ENCODE assay signal across 8 cellular contexts in genomic region chr19:42076375-42076944, GRCh38. TPM values are rescaled to one million over a fixed set of nuclear protein-coding genes. Genes with fewer than 3 reads are reported as not detected.
DNase-seq lines count a peak whose midpoint lies in the region; ATAC-seq and TF ChIP-seq lines count a peak whose summit lies in the region.

No MANE protein-coding gene starts in this region.

- peak overlapping the region; percentile 28 for H3K4me3 ChIP-seq in hepatocyte

- no peaks in the 10 kb centered on the region for H3K36me3 ChIP-seq in hepatocyte (replicated peaks; ENCODE audit: insufficient read depth, low read depth)

- H3K9me3 Mint-ChIP-seq in activated T-helper 17 cell treated with anti-CD3 and anti-CD28 coated beads, Interleukin-2, amount 50 U/mL, for 72 hours = peaks cover 5% of the 10 kb centered on the region

- peak overlapping the region; percentile 93 for H3K4me2 ChIP-seq in hepatocyte

- no peaks in the 10 kb centered on the region for H3K27me3 Mint-ChIP-seq in activated T-helper 17 cell treated with anti-CD3 and anti-CD28 coated beads, Interleukin-2, amount 50 U/mL, for 72 hours

- H3K4me1 ChIP-seq in hepatocyte (ENCODE audit: insufficient read depth) = peaks cover 15% of the 10 kb centered on the region

- H3K4me3 Mint-ChIP-seq in activated T-helper 17 cell treated with anti-CD3 and anti-CD28 coated beads, Interleukin-2, amount 50 U/mL, for 72 hours = peak overlapping the region; percentile 97

- H3K27ac Mint-ChIP-seq in activated T-helper 17 cell treated with anti-CD3 and anti-CD28 coated beads, Interleukin-2, amount 50 U/mL, for 72 hours = peak overlapping the region; percentile 99

- DNase-seq in NCI-H748 (lab: John Stamatoyannopoulos, UW; ENCODE audit: unreplicated experiment) (peak; percentile 53), NCI-H748 treated with DMSO at 0.1 percent for 48 hours (lab: John Stamatoyannopoulos, UW) (no peak), hepatocyte (ENCODE audit: low spot score) (no peak), RPMI8226 (no peak), Ammon's horn (ENCODE audit: low spot score) (no peak), COR-L47 (lab: John Stamatoyannopoulos, UW) (no peak)
- peak; percentile 18 to 26 for DNase-seq in stimulated activated CD4-positive, alpha-beta T cell treated with anti-CD3 and anti-CD28 coated beads, Interleukin-12 subunit alpha, Interleukin-12 subunit beta, amount 100 ng/mL, for 24 hours (ENCODE audit: low read depth in 2 of 2)

- no peaks in the 10 kb centered on the region for H3K27me3 ChIP-seq in hepatocyte

- peaks cover 27% of the 10 kb centered on the region for H3K4me1 Mint-ChIP-seq in activated T-helper 17 cell treated with anti-CD3 and anti-CD28 coated beads, Interleukin-2, amount 50 U/mL, for 72 hours

- H3K9me2 ChIP-seq in hepatocyte (replicated peaks; ENCODE audit: insufficient read depth) = no peaks in the 10 kb centered on the region

- no peak overlapping the region for H2AFZ ChIP-seq in hepatocyte

- H3K9me3 ChIP-seq in hepatocyte (ENCODE audit: low read depth) = no peaks in the 10 kb centered on the region

- H4K20me1 ChIP-seq in hepatocyte (ENCODE audit: insufficient read depth, poor library complexity, severe bottlenecking) = peaks cover 30% of the 10 kb centered on the region

- peaks cover 31% of the 10 kb centered on the region for H3K79me2 ChIP-seq in hepatocyte

- H3K27ac ChIP-seq in hepatocyte = peak overlapping the region; percentile 66

- ATAC-seq in activated T-helper 17 cell treated with anti-CD3 and anti-CD28 coated beads, Interleukin-2, amount 50 U/mL, for 72 hours (replicated peaks) = no peak

- WGBS in hepatocyte (ENCODE audit: low lambda C conversion rate, missing lambda C conversion rate) = under 1% methylated on average over 21 of the region's 33 CpGs

- no peak for TF ChIP-seq CTCF in hepatocyte (IDR thresholded peaks at IDR 0.05; ENCODE audit: poor library complexity)

- H3K36me3 Mint-ChIP-seq in activated T-helper 17 cell treated with anti-CD3 and anti-CD28 coated beads, Interleukin-2, amount 50 U/mL, for 72 hours (ENCODE audit: low read depth) = peaks cover 50% of the 10 kb centered on the region

RNA-seq across cellular contexts. Expression of gene ZNF574, which starts 0.5 kb away (rescaled TPM):
- total RNA-seq in activated T-helper 17 cell treated with anti-CD3 and anti-CD28 coated beads, Interleukin-2, amount 50 U/mL, for 72 hours = 10 to 100 TPM; 12.1 to 12.5 TPM
- total RNA-seq in hepatocyte = 10.7 and 11.8 TPM in 2 replicates
- polyA plus RNA-seq in hepatocyte = 13.3 and 13.6 TPM in 2 replicates

RNA-seq across cellular contexts. Expression of gene GRIK5, which starts 6.5 kb away (rescaled TPM):
- total RNA-seq in activated T-helper 17 cell treated with anti-CD3 and anti-CD28 coated beads, Interleukin-2, amount 50 U/mL, for 72 hours = 1 to 10 TPM in 1 of 2 donors, under 1 TPM in 1; 0.37 to 1.7 TPM
- total RNA-seq in hepatocyte = 0.60 and 0.92 TPM in 2 replicates
- polyA plus RNA-seq in hepatocyte = 0.34 and 0.50 TPM in 2 replicates

RNA-seq across cellular contexts. Expression of gene POU2F2, which starts 55.8 kb away (rescaled TPM):
- 10 to 100 TPM; 33.1 to 95.9 TPM for total RNA-seq in activated T-helper 17 cell treated with anti-CD3 and anti-CD28 coated beads, Interleukin-2, amount 50 U/mL, for 72 hours
- 0.16 TPM in 1 of 2 replicates, not detected in the other for total RNA-seq in hepatocyte
- 0.15 and 0.52 TPM in 2 replicates for polyA plus RNA-seq in hepatocyte

Comparison
In these comparisons a context has a peak if more than half of its experiments do, and no peak if none do; other contexts are left out.
1. DNase-seq: peak in NCI-H748 (single experiment) and stimulated activated CD4-positive, alpha-beta T cell treated with anti-CD3 and anti-CD28 coated beads, Interleukin-12 subunit alpha, Interleukin-12 subunit beta, amount 100 ng/mL, for 24 hours (2 of 2); none in NCI-H748 treated with DMSO at 0.1 percent for 48 hours (single experiment), hepatocyte (single experiment), RPMI8226 (single experiment), Ammon's horn (single experiment) and COR-L47 (single experiment).
2. RNA of gene POU2F2, which starts 55.8 kb away (total RNA-seq): 33.1 to 95.9 TPM in activated T-helper 17 cell treated with anti-CD3 and anti-CD28 coated beads, Interleukin-2, amount 50 U/mL, for 72 hours; 0.16 TPM in hepatocyte; every median in the first group is over 10 times any median in the second.